Comparison of ENCODE assay signal across 3 cellular contexts in genomic region chr9:91967259-91967658, GRCh38.
TF ChIP-seq lines count a peak whose summit lies in the region.

No MANE protein-coding gene starts in this region.

TF ChIP-seq in HepG2, 621 proteins besides CTCF, POLR2A, EP300 and RAD21:
- no peak for TF ChIP-seq ZNF841 (CRISPR knock-in tag; IDR thresholded peaks at IDR 0.05; ENCODE audit: borderline replicate concordance)
- peak; percentile 15; the same call in 1 of the 2 replicates for TF ChIP-seq CEBPB (IDR thresholded peaks at IDR 0.05; ENCODE audit: borderline replicate concordance, low read depth, low read length)
- no peak for TF ChIP-seq SRSF1 (optimal IDR thresholded peaks at IDR 0.05; ENCODE audit: low read depth, low read length)

TF ChIP-seq in IMR-90, 13 proteins besides CTCF, POLR2A, EP300 and RAD21:
- TF ChIP-seq CEBPB (IDR thresholded peaks at IDR 0.05; ENCODE audit: low read depth, low read length) = peak; percentile 64
- TF ChIP-seq CHD1 (IDR thresholded peaks at IDR 0.05; ENCODE audit: low read depth, low read length) = no peak

TF ChIP-seq in K562, 482 proteins besides CTCF, POLR2A, EP300 and RAD21:
- no peak for TF ChIP-seq CEBPG (CRISPR knock-in tag; IDR thresholded peaks at IDR 0.05)
- TF ChIP-seq CEBPG (tag; conservative IDR thresholded peaks at IDR 0.05 in 1 of 2, IDR thresholded peaks at IDR 0.05 in 1 of 2) = peak in 1 of 2 experiments; percentile 42; a peak in 1 of 4 replicates
- TF ChIP-seq CEBPB (tag; IDR thresholded peaks at IDR 0.05) = peak; percentile 72
- no peak for TF ChIP-seq OTX1 (CRISPR knock-in tag; IDR thresholded peaks at IDR 0.05)
